In the genomic region with DNA sequence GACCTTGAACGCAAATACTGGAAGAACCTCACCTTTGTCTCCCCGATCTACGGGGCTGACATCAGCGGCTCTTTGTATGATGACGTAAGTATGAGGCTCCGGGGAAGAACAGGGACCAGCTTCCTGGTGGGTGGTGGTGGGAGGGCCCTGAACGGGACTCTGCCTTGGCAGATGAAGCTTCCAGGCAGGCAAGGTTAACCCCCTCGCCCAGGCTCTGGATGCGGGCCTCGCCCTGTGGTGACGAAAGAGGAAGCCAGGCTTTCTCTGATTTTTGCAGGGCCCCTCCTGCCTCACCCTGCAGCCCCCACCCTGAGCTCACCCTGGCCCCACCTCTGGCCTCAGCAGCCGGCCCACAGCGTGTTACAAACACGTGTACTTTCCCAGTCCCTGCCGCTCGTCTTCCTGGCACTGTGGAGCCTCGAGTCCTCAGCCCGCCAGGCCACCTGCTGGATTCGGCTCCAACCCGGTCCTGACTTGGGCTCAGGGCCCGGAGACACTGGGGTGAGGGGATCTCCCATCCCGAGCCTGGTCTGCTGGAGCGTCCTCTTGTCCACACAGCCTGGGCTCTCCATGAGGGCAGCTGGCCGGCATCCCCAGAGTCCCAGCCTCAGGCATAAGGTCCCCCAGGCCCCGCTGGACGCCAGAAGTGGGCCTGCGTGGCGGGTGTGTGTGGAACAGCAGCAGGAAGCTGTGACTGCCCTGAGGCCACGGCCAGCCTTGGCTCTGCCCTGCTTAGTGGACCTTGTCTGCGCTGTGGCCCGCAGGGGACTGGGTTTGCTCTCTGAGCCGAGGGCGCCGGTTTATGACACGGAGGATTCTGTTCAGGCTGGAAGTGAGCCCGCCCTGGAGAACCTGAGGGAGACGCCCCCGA, we compare ENCODE assay signal across 26 cellular contexts.
DNase-seq lines count a peak whose midpoint lies in the region; ATAC-seq and TF ChIP-seq lines count a peak whose summit lies in the region.
"Had no signal": no experiment of that assay in that cellular context is flagged by ENCODE, and none has a peak within 500 bp of the region (broad histone marks: within the 10 kb centered on the region; RNA-seq: fewer than 3 reads in every experiment).

No MANE protein-coding gene starts in this region.

- CTCF ChIA-PET in HEK293 (lab: Yijun Ruan, JAX), result no interaction called here

- H3K36me3 ChIP-seq in HEK293 (ENCODE audit: control insufficient read depth in 2 of 2, insufficient read depth in 1 of 2, low read length in 2 of 2), result peaks cover 0 to 34% of the 10 kb centered on the region in 2 experiments; a peak in 2 of 3 replicates
- H3K36me3 ChIP-seq: uterus had no signal

- H3K27me3 Mint-ChIP-seq in stimulated activated naive CD8-positive, alpha-beta T cell treated with anti-CD3 and anti-CD28 coated beads, Interleukin-15, amount 100 ng/mL, for 72 hours, result no peaks in the 10 kb centered on the region
- H3K27me3 Mint-ChIP-seq: activated CD4-positive, alpha-beta T cell treated with anti-CD3 and anti-CD28 coated beads, Interleukin-2, amount 10 ng/mL, durations not matched to agents 24 days and 14 days; activated naive CD8-positive, alpha-beta T cell treated with anti-CD3 and anti-CD28 coated beads, Interleukin-2, amount 10 ng/mL, durations not matched to agents 7 days and 5 days; CD4-positive, alpha-beta memory T cell; naive thymus-derived CD8-positive, alpha-beta T cell; T-helper 17 cell had no signal

- no peak for TF ChIP-seq CTCF in HEK293 (tag by site-specific recombination; IDR thresholded peaks at IDR 0.05)
- TF ChIP-seq CTCF in NB4 (IDR thresholded peaks at IDR 0.05; ENCODE audit: low read depth, low read length), result no peak
- TF ChIP-seq CTCF in fibroblast of the aortic adventitia (IDR thresholded peaks at IDR 0.05; ENCODE audit: insufficient read depth, low read length), result no peak

- no peak for ATAC-seq in stimulated activated naive CD8-positive, alpha-beta T cell treated with anti-CD3 and anti-CD28 coated beads, Interleukin-15, amount 100 ng/mL, for 72 hours
- ATAC-seq: naive thymus-derived CD8-positive, alpha-beta T cell; right cardiac atrium; T-helper 17 cell had no signal

- no peaks in the 10 kb centered on the region for H3K9me3 Mint-ChIP-seq in stimulated activated naive CD8-positive, alpha-beta T cell treated with anti-CD3 and anti-CD28 coated beads, Interleukin-15, amount 100 ng/mL, for 72 hours
- H3K9me3 Mint-ChIP-seq: activated CD4-positive, alpha-beta T cell treated with anti-CD3 and anti-CD28 coated beads, Interleukin-2, amount 10 ng/mL, durations not matched to agents 24 days and 14 days; activated naive CD8-positive, alpha-beta T cell treated with anti-CD3 and anti-CD28 coated beads, Interleukin-2, amount 10 ng/mL, durations not matched to agents 7 days and 5 days; CD4-positive, alpha-beta memory T cell; H9; mesothelial cell of epicardium; naive thymus-derived CD8-positive, alpha-beta T cell had no signal

- no peak overlapping the region for H3K4me3 Mint-ChIP-seq in stimulated activated naive CD8-positive, alpha-beta T cell treated with anti-CD3 and anti-CD28 coated beads, Interleukin-15, amount 100 ng/mL, for 72 hours
- H3K4me3 Mint-ChIP-seq: activated CD4-positive, alpha-beta T cell treated with anti-CD3 and anti-CD28 coated beads, Interleukin-2, amount 10 ng/mL, durations not matched to agents 24 days and 14 days; activated naive CD8-positive, alpha-beta T cell treated with anti-CD3 and anti-CD28 coated beads, Interleukin-2, amount 10 ng/mL, durations not matched to agents 7 days and 5 days; CD4-positive, alpha-beta memory T cell; H9; mesothelial cell of epicardium; naive thymus-derived CD8-positive, alpha-beta T cell had no signal

- peaks cover 6% of the 10 kb centered on the region for H3K4me1 ChIP-seq in HEK293 (ENCODE audit: control insufficient read depth, insufficient read depth, low read length)

- no peak for TF ChIP-seq POLR2A in NB4 (IDR thresholded peaks at IDR 0.05; ENCODE audit: extremely low read depth, insufficient read length)

- H3K4me1 Mint-ChIP-seq in stimulated activated naive CD8-positive, alpha-beta T cell treated with anti-CD3 and anti-CD28 coated beads, Interleukin-15, amount 100 ng/mL, for 72 hours, result peaks cover 7% of the 10 kb centered on the region

- H3K27ac ChIP-seq in HEK293 (ENCODE audit: extremely low read depth, low read depth, low read length), result no peak overlapping the region
- peak overlapping the region in 13 of 21 experiments; percentile 29 to 91 (median 63) for H3K27ac ChIP-seq in skin epidermis
- H3K27ac ChIP-seq: parathyroid adenoma, Peyer's patch, SJSA1, uterus had no signal

- H3K27ac Mint-ChIP-seq in stimulated activated naive CD8-positive, alpha-beta T cell treated with anti-CD3 and anti-CD28 coated beads, Interleukin-15, amount 100 ng/mL, for 72 hours, result no peak overlapping the region
- H3K27ac Mint-ChIP-seq: activated CD4-positive, alpha-beta T cell treated with anti-CD3 and anti-CD28 coated beads, Interleukin-2, amount 10 ng/mL, durations not matched to agents 24 days and 14 days; activated naive CD8-positive, alpha-beta T cell treated with anti-CD3 and anti-CD28 coated beads, Interleukin-2, amount 10 ng/mL, durations not matched to agents 7 days and 5 days; mesothelial cell of epicardium; T-helper 17 cell had no signal

- H3K4me3 ChIP-seq in HEK293 (ENCODE audit: low read depth, low read length), result no peak overlapping the region
- no peak overlapping the region for H3K4me3 ChIP-seq in NB4 (ENCODE audit: low read depth, low read length)
- no peak overlapping the region for H3K4me3 ChIP-seq in fibroblast of the aortic adventitia (ENCODE audit: low read depth, low read length)
- no peak overlapping the region for H3K4me3 ChIP-seq in skin epidermis
- H3K4me3 ChIP-seq: esophagus squamous epithelium, Peyer's patch, SJSA1, uterus had no signal

- peak; percentile 73 for DNase-seq in NB4 (ENCODE audit: low read depth)
- DNase-seq in fibroblast of the aortic adventitia (ENCODE audit: low read depth), result peak; percentile 48
- no peak for DNase-seq in ureter (ENCODE audit: low spot score)
- no peak for DNase-seq in NK-92 (lab: John Stamatoyannopoulos, UW; ENCODE audit: unreplicated experiment)
- no peak for DNase-seq in stimulated activated naive CD8-positive, alpha-beta T cell treated with anti-CD3 and anti-CD28 coated beads, Interleukin-15, amount 100 ng/mL, for 72 hours
- DNase-seq: activated CD4-positive, alpha-beta T cell treated with anti-CD3 and anti-CD28 coated beads, Interleukin-2, amount 10 ng/mL, durations not matched to agents 24 days and 14 days; activated naive CD8-positive, alpha-beta T cell treated with anti-CD3 and anti-CD28 coated beads, Interleukin-2, amount 10 ng/mL, durations not matched to agents 7 days and 5 days; CD4-positive, alpha-beta memory T cell; DMS 273 treated with DMSO at 0.1 percent for 48 hours; effector memory CD4-positive, alpha-beta T cell; esophagus squamous epithelium; H9; Karpas-422; naive thymus-derived CD8-positive, alpha-beta T cell; NCI-H1417; NCI-H510A; Peyer's patch; right cardiac atrium; stimulated activated CD8-positive, alpha-beta memory T cell treated with anti-CD3 and anti-CD28 coated beads, Interleukin-4, amount 100 ng/mL, for 48 hours; T-helper 17 cell; uterus had no signal

- no peaks in the 10 kb centered on the region for H3K9me3 ChIP-seq in HEK293 (ENCODE audit: control insufficient read depth, insufficient read depth, low read depth, low read length)
- H3K9me3 ChIP-seq: esophagus squamous epithelium, Peyer's patch, SJSA1, uterus had no signal

- POLR2A ChIA-PET in HEK293 (lab: Yijun Ruan, JAX), result no interaction called here

TF ChIP-seq in HEK293, 187 proteins besides CTCF, POLR2A, EP300 and RAD21 (continues in another document):
- TF ChIP-seq, protein P1, sequence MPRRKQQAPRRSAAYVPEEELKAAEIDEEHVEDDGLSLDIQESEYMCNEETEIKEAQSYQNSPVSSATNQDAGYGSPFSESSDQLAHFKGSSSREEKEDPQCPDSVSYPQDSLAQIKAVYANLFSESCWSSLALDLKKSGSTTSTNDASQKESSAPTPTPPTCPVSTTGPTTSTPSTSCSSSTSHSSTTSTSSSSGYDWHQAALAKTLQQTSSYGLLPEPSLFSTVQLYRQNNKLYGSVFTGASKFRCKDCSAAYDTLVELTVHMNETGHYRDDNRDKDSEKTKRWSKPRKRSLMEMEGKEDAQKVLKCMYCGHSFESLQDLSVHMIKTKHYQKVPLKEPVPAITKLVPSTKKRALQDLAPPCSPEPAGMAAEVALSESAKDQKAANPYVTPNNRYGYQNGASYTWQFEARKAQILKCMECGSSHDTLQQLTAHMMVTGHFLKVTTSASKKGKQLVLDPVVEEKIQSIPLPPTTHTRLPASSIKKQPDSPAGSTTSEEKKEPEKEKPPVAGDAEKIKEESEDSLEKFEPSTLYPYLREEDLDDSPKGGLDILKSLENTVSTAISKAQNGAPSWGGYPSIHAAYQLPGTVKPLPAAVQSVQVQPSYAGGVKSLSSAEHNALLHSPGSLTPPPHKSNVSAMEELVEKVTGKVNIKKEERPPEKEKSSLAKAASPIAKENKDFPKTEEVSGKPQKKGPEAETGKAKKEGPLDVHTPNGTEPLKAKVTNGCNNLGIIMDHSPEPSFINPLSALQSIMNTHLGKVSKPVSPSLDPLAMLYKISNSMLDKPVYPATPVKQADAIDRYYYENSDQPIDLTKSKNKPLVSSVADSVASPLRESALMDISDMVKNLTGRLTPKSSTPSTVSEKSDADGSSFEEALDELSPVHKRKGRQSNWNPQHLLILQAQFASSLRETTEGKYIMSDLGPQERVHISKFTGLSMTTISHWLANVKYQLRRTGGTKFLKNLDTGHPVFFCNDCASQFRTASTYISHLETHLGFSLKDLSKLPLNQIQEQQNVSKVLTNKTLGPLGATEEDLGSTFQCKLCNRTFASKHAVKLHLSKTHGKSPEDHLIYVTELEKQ (tag by site-specific recombination; IDR thresholded peaks at IDR 0.05; ENCODE audit: borderline replicate concordance), result no peak
- TF ChIP-seq, protein P2, sequence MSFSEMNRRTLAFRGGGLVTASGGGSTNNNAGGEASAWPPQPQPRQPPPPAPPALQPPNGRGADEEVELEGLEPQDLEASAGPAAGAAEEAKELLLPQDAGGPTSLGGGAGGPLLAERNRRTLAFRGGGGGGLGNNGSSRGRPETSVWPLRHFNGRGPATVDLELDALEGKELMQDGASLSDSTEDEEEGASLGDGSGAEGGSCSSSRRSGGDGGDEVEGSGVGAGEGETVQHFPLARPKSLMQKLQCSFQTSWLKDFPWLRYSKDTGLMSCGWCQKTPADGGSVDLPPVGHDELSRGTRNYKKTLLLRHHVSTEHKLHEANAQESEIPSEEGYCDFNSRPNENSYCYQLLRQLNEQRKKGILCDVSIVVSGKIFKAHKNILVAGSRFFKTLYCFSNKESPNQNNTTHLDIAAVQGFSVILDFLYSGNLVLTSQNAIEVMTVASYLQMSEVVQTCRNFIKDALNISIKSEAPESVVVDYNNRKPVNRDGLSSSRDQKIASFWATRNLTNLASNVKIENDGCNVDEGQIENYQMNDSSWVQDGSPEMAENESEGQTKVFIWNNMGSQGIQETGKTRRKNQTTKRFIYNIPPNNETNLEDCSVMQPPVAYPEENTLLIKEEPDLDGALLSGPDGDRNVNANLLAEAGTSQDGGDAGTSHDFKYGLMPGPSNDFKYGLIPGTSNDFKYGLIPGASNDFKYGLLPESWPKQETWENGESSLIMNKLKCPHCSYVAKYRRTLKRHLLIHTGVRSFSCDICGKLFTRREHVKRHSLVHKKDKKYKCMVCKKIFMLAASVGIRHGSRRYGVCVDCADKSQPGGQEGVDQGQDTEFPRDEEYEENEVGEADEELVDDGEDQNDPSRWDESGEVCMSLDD (tag by site-specific recombination; IDR thresholded peaks at IDR 0.05), result no peak

Comparison
In these comparisons a context has a peak if more than half of its experiments do, and no peak if none do; other contexts are left out.
1. DNase-seq: peak in NB4 (single experiment) and fibroblast of the aortic adventitia (single experiment); none in ureter (single experiment), NK-92 (single experiment) and stimulated activated naive CD8-positive, alpha-beta T cell treated with anti-CD3 and anti-CD28 coated beads, Interleukin-15, amount 100 ng/mL, for 72 hours (0 of 2).